In genomic region chr10:112844681-112845080, GRCh38 we compare ENCODE assay signal across 14 cellular contexts.
A peak's percentile ranks its signal among the peaks of the same experiment; 100 is the strongest.
DNase-seq lines count a peak whose midpoint lies in the region; TF ChIP-seq lines count a peak whose summit lies in the region.
"Had no signal": no experiment of that assay in that cellular context is flagged by ENCODE, and none has a peak within 500 bp of the region (broad histone marks: within the 10 kb centered on the region; RNA-seq: fewer than 3 reads in every experiment).

No MANE protein-coding gene starts in this region.

- H3K27me3 ChIP-seq in AG04450 (ENCODE audit: control insufficient read depth, insufficient read depth, low read length), result peaks cover 4% of the 10 kb centered on the region
- H3K27me3 ChIP-seq in GM23248 (replicated peaks; ENCODE audit: insufficient read depth), result no peaks in the 10 kb centered on the region

- H3K4me2 ChIP-seq in GM23248 (ENCODE audit: unreplicated experiment), result no peak overlapping the region

- peaks cover 16% of the 10 kb centered on the region for H3K9me3 Mint-ChIP-seq in activated CD4-positive, alpha-beta memory T cell treated with anti-CD3 and anti-CD28 coated beads, Interleukin-2, amount 10 ng/mL, durations not matched to agents 7 days and 5 days

- POLR2A ChIA-PET in AG04450 (lab: Yijun Ruan, JAX), result no interaction called here
- POLR2A ChIA-PET in activated CD4-positive, alpha-beta memory T cell treated with anti-CD3 and anti-CD28 coated beads, Interleukin-2, amount 10 ng/mL, durations not matched to agents 7 days and 5 days (lab: Charles Lee), result no interaction called here

- H2AFZ ChIP-seq in GM23248, result no peak overlapping the region

- peaks cover 40% of the 10 kb centered on the region for H3K9me3 ChIP-seq in AG04450 (ENCODE audit: control insufficient read depth, insufficient read depth, low read length)
- peaks cover 5% of the 10 kb centered on the region for H3K9me3 ChIP-seq in GM23248 (ENCODE audit: low read depth)
- H3K9me3 ChIP-seq: Caco-2 had no signal

- CTCF ChIA-PET in AG04450 (lab: Charles Lee), result interaction anchor here (0.7 kb wide), 1 partner anchor 423 kb away, joined by 3 read pairs; no protein-coding TSS in a partner anchor
- CTCF ChIA-PET in activated CD4-positive, alpha-beta memory T cell treated with anti-CD3 and anti-CD28 coated beads, Interleukin-2, amount 10 ng/mL, durations not matched to agents 7 days and 5 days (lab: Charles Lee), result no interaction called here

- H3K27me3 Mint-ChIP-seq in activated CD4-positive, alpha-beta memory T cell treated with anti-CD3 and anti-CD28 coated beads, Interleukin-2, amount 10 ng/mL, durations not matched to agents 7 days and 5 days, result no peaks in the 10 kb centered on the region
- H3K27me3 Mint-ChIP-seq: B cell had no signal

- in situ Hi-C loops in GM23248 (cut with MboI), result no loop called here

- 91 to 94% methylated on average over 11 of the region's 11 CpGs for WGBS in GM23248 (ENCODE audit: low coverage in 1 of 2, low lambda C conversion rate in 2 of 2, missing lambda C conversion rate in 2 of 2), 2 experiments

- H3K36me3 ChIP-seq in GM23248 (ENCODE audit: low read depth), result no peaks in the 10 kb centered on the region

- no peaks in the 10 kb centered on the region for H3K36me3 Mint-ChIP-seq in activated CD4-positive, alpha-beta memory T cell treated with anti-CD3 and anti-CD28 coated beads, Interleukin-2, amount 10 ng/mL, durations not matched to agents 7 days and 5 days (ENCODE audit: low read depth)

- no peak overlapping the region for H3K4me3 Mint-ChIP-seq in activated CD4-positive, alpha-beta memory T cell treated with anti-CD3 and anti-CD28 coated beads, Interleukin-2, amount 10 ng/mL, durations not matched to agents 7 days and 5 days
- H3K4me3 Mint-ChIP-seq: B cell; CD8-positive, alpha-beta T cell had no signal

- no peaks in the 10 kb centered on the region for H3K9me2 ChIP-seq in GM23248 (ENCODE audit: insufficient read depth)

- H3K4me1 ChIP-seq in GM23248 (ENCODE audit: insufficient read depth), result no peaks in the 10 kb centered on the region

- H3K9ac ChIP-seq in GM23248, result no peak overlapping the region

- H3K79me2 ChIP-seq in GM23248 (ENCODE audit: insufficient read depth), result no peaks in the 10 kb centered on the region

- H3F3A ChIP-seq in GM23248 (ENCODE audit: insufficient read depth), result no peaks in the 10 kb centered on the region

- DNase-seq in AG04450 (ENCODE audit: low read depth, low spot score) (no peak), EH (ENCODE audit: low read depth) (peak; percentile 22), choroid plexus epithelial cell (ENCODE audit: low read depth) (peak; percentile 43), left kidney (ENCODE audit: low read depth, low spot score) (peak; percentile 24), GM23248 (no peak)
- no peak for DNase-seq in activated CD4-positive, alpha-beta memory T cell treated with anti-CD3 and anti-CD28 coated beads, Interleukin-2, amount 10 ng/mL, durations not matched to agents 7 days and 5 days
- no peak for DNase-seq in activated naive CD4-positive, alpha-beta T cell (lab: John Stamatoyannopoulos, UW)
- DNase-seq: ACHN; C1 segment of cervical spinal cord; Caco-2; CD8-positive, alpha-beta T cell; DND-41; GF-D8 had no signal

- no peak for TF ChIP-seq CTCF in AG04450 (IDR thresholded peaks at IDR 0.05; ENCODE audit: low read depth, low read length)
- TF ChIP-seq CTCF in choroid plexus epithelial cell (conservative IDR thresholded peaks at IDR 0.05; ENCODE audit: low read depth, low read length), result no peak

- H3K27ac ChIP-seq in AG04450 (ENCODE audit: low read depth, low read length) (peak overlapping the region; percentile 21), GM23248 (no peak overlapping the region)

- no peak overlapping the region for H3K27ac Mint-ChIP-seq in activated CD4-positive, alpha-beta memory T cell treated with anti-CD3 and anti-CD28 coated beads, Interleukin-2, amount 10 ng/mL, durations not matched to agents 7 days and 5 days
- H3K27ac Mint-ChIP-seq: B cell; CD8-positive, alpha-beta T cell had no signal

- no peak overlapping the region for H3K4me3 ChIP-seq in AG04450 (ENCODE audit: low read depth, low read length)
- H3K4me3 ChIP-seq in choroid plexus epithelial cell (ENCODE audit: low read depth, low read length), result no peak overlapping the region
- H3K4me3 ChIP-seq in GM23248, result no peak overlapping the region

- no peaks in the 10 kb centered on the region for H3K4me1 Mint-ChIP-seq in activated CD4-positive, alpha-beta memory T cell treated with anti-CD3 and anti-CD28 coated beads, Interleukin-2, amount 10 ng/mL, durations not matched to agents 7 days and 5 days
- H3K4me1 Mint-ChIP-seq: B cell had no signal

- no peaks in the 10 kb centered on the region for H4K20me1 ChIP-seq in GM23248 (ENCODE audit: insufficient read depth)

Comparison
In these comparisons a context has a peak if more than half of its experiments do, and no peak if none do; other contexts are left out.
1. DNase-seq: peak in EH (single experiment), choroid plexus epithelial cell (single experiment) and left kidney (single experiment); none in AG04450 (single experiment), GM23248 (single experiment), activated CD4-positive, alpha-beta memory T cell treated with anti-CD3 and anti-CD28 coated beads, Interleukin-2, amount 10 ng/mL, durations not matched to agents 7 days and 5 days (single experiment) and activated naive CD4-positive, alpha-beta T cell (0 of 4).